In the genomic region with DNA sequence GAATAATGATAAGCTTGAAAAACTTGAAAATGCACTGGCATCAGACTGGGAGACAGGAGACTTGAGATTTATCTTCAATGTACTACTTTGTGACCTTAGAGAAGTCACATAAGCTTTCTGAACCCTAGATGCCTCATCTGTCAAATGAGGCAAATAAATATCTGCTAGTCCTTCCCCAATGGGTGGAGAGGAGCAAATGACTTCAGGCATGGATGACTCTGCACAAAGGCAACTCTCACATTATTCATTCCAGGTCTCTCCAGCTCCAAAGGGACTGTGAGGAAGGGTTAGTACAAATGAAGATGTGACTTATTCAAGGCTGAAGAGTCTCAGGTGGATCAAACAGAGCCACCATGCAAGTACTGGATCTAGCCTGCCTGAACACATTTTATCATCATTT, we compare ENCODE assay signal across 5 cellular contexts.
"Had no signal": no experiment of that assay in that cellular context is flagged by ENCODE, and none has a peak within 500 bp of the region (broad histone marks: within the 10 kb centered on the region; RNA-seq: fewer than 3 reads in every experiment).

No MANE protein-coding gene starts in this region.

- DNase-seq: IMR-90, KBM-7, KG1 had no signal

- ATAC-seq: HepG2, K562 had no signal
